ENCODE assay signal across 38 cellular contexts in genomic region chr2:124310671-124311070, GRCh38.
"Had no signal": no experiment of that assay in that cellular context is flagged by ENCODE, and none has a peak within 500 bp of the region (broad histone marks: within the 10 kb centered on the region; RNA-seq: fewer than 3 reads in every experiment).

No MANE protein-coding gene starts in this region.

- H3K36me3 Mint-ChIP-seq: activated naive CD4-positive, alpha-beta T cell treated with anti-CD3 and anti-CD28 coated beads, Interleukin-2, amount 10 ng/mL, durations not matched to agents 7 days and 5 days; activated naive CD4-positive, alpha-beta T cell treated with anti-CD3 and anti-CD28 coated beads, Interleukin-2, amount 50 U/mL, for 24 hours; activated naive CD4-positive, alpha-beta T cell treated with anti-CD3 and anti-CD28 coated beads, Interleukin-2, amount 50 U/mL, for 72 hours; activated naive CD8-positive, alpha-beta T cell; activated naive CD8-positive, alpha-beta T cell treated with anti-CD3 and anti-CD28 coated beads for 36 hours; brain had no signal

- H3K27ac Mint-ChIP-seq: activated naive CD4-positive, alpha-beta T cell treated with anti-CD3 and anti-CD28 coated beads for 36 hours; activated naive CD4-positive, alpha-beta T cell treated with anti-CD3 and anti-CD28 coated beads, Interleukin-2, amount 10 ng/mL, durations not matched to agents 7 days and 5 days; activated naive CD4-positive, alpha-beta T cell treated with anti-CD3 and anti-CD28 coated beads, Interleukin-2, amount 50 U/mL, for 24 hours; activated naive CD4-positive, alpha-beta T cell treated with anti-CD3 and anti-CD28 coated beads, Interleukin-2, amount 50 U/mL, for 72 hours; activated naive CD8-positive, alpha-beta T cell; activated naive CD8-positive, alpha-beta T cell treated with anti-CD3 and anti-CD28 coated beads for 36 hours; activated naive CD8-positive, alpha-beta T cell treated with anti-CD3 and anti-CD28 coated beads, Interleukin-2, amount 10 ng/mL, durations not matched to agents 7 days and 5 days; activated naive CD8-positive, alpha-beta T cell treated with anti-CD3 and anti-CD28 coated beads, Interleukin-2, amount 50 U/mL, for 24 hours; activated T-cell treated with anti-CD3 and anti-CD28 coated beads, Interleukin-2, amount 50 U/mL, for 24 hours; activated T-cell treated with anti-CD3 and anti-CD28 coated beads, Interleukin-2, amount 50 U/mL, for 72 hours; activated T-helper 1 cell treated with anti-CD3 and anti-CD28 coated beads, Interleukin-12 subunit alpha, Interleukin-12 subunit beta, Interleukin-2, Interleukin-4 antibody, amounts not matched to agents 30 ng/mL and 10 ng/mL and 1 ng/mL, durations not matched to agents 14 hours and 24 hours and 36 hours; activated T-helper 17 cell treated with anti-CD3 and anti-CD28 coated beads, Interleukin-2, amount 50 U/mL, for 72 hours; activated T-helper 2 cell treated with anti-CD3 and anti-CD28 coated beads, Interferon-gamma antibody, Interleukin-2, Interleukin-4, amounts not matched to agents 10 μg/mL and 5 μg/mL and 100 μg/mL, durations not matched to agents 14 hours and 24 hours and 36 hours; brain had no signal

- DNase-seq: activated effector memory CD4-positive, alpha-beta T cell treated with anti-CD3 and anti-CD28 coated beads, Interleukin-2, amount 50 U/mL, for 16 hours; activated effector memory CD4-positive, alpha-beta T cell treated with Interleukin-2 at 50 U/mL for 16 hours; activated gamma-delta T cell; activated gamma-delta T cell treated with Interleukin-2 at 50 U/mL for 16 hours; activated naive CD4-positive, alpha-beta T cell; activated naive CD4-positive, alpha-beta T cell treated with anti-CD3 and anti-CD28 coated beads for 36 hours; activated naive CD4-positive, alpha-beta T cell treated with anti-CD3 and anti-CD28 coated beads, Interleukin-2, amount 10 ng/mL, durations not matched to agents 7 days and 5 days; activated naive CD4-positive, alpha-beta T cell treated with anti-CD3 and anti-CD28 coated beads, Interleukin-2, amount 50 U/mL, for 16 hours; activated naive CD4-positive, alpha-beta T cell treated with Interleukin-2 at 50 U/mL for 16 hours; activated naive CD8-positive, alpha-beta T cell treated with anti-CD3 and anti-CD28 coated beads for 36 hours; activated naive CD8-positive, alpha-beta T cell treated with anti-CD3 and anti-CD28 coated beads, Interleukin-2, amount 10 ng/mL, durations not matched to agents 7 days and 5 days; activated naive CD8-positive, alpha-beta T cell treated with anti-CD3 and anti-CD28 coated beads, Interleukin-2, amount 50 U/mL, for 24 hours; activated T-cell treated with anti-CD3 and anti-CD28 coated beads, Interleukin-2, amount 50 U/mL, for 1 hour; activated T-cell treated with anti-CD3 and anti-CD28 coated beads, Interleukin-2, amount 50 U/mL, for 24 hours; activated T-cell treated with anti-CD3 and anti-CD28 coated beads, Interleukin-2, amount 50 U/mL, for 4 hours; activated T-cell treated with anti-CD3 and anti-CD28 coated beads, Interleukin-2, amount 50 U/mL, for 48 hours; activated T-cell treated with anti-CD3 and anti-CD28 coated beads, Interleukin-2, amount 50 U/mL, for 72 hours; adrenal gland; amniotic stem cell; amygdala; anterior cingulate cortex; aorta; body of pancreas; brain microvascular endothelial cell; caudate nucleus; central memory CD4-positive, alpha-beta T cell; cerebellar nuclear complex had no signal

- H3K4me1 Mint-ChIP-seq: activated naive CD4-positive, alpha-beta T cell treated with anti-CD3 and anti-CD28 coated beads, Interleukin-2, amount 10 ng/mL, durations not matched to agents 7 days and 5 days; activated naive CD4-positive, alpha-beta T cell treated with anti-CD3 and anti-CD28 coated beads, Interleukin-2, amount 50 U/mL, for 24 hours; activated naive CD8-positive, alpha-beta T cell treated with anti-CD3 and anti-CD28 coated beads for 36 hours; activated naive CD8-positive, alpha-beta T cell treated with anti-CD3 and anti-CD28 coated beads, Interleukin-2, amount 10 ng/mL, durations not matched to agents 7 days and 5 days; activated naive CD8-positive, alpha-beta T cell treated with anti-CD3 and anti-CD28 coated beads, Interleukin-2, amount 50 U/mL, for 24 hours; activated T-helper 17 cell treated with anti-CD3 and anti-CD28 coated beads, Interleukin-2, amount 50 U/mL, for 72 hours; brain; central memory CD8-positive, alpha-beta T cell had no signal

- H3K9me3 Mint-ChIP-seq: activated T-helper 1 cell treated with anti-CD3 and anti-CD28 coated beads, Interleukin-12 subunit alpha, Interleukin-12 subunit beta, Interleukin-2, Interleukin-4 antibody, amounts not matched to agents 30 ng/mL and 10 ng/mL and 1 ng/mL, durations not matched to agents 14 hours and 24 hours and 36 hours had no signal

- H3K36me3 ChIP-seq: adrenal gland, ascending aorta, brain microvascular endothelial cell, breast epithelium, cardiac muscle cell had no signal

- H3K9me3 ChIP-seq: adrenal gland, ascending aorta, body of pancreas, breast epithelium had no signal

- H3K4me3 Mint-ChIP-seq: activated naive CD4-positive, alpha-beta T cell treated with anti-CD3 and anti-CD28 coated beads for 36 hours; activated naive CD4-positive, alpha-beta T cell treated with anti-CD3 and anti-CD28 coated beads, Interleukin-2, amount 10 ng/mL, durations not matched to agents 7 days and 5 days; activated naive CD4-positive, alpha-beta T cell treated with anti-CD3 and anti-CD28 coated beads, Interleukin-2, amount 50 U/mL, for 24 hours; activated naive CD8-positive, alpha-beta T cell; activated naive CD8-positive, alpha-beta T cell treated with anti-CD3 and anti-CD28 coated beads for 36 hours; activated naive CD8-positive, alpha-beta T cell treated with anti-CD3 and anti-CD28 coated beads, Interleukin-2, amount 10 ng/mL, durations not matched to agents 7 days and 5 days; activated naive CD8-positive, alpha-beta T cell treated with anti-CD3 and anti-CD28 coated beads, Interleukin-2, amount 50 U/mL, for 24 hours; activated T-cell treated with anti-CD3 and anti-CD28 coated beads, Interleukin-2, amount 50 U/mL, for 24 hours; activated T-cell treated with anti-CD3 and anti-CD28 coated beads, Interleukin-2, amount 50 U/mL, for 4 hours; activated T-cell treated with anti-CD3 and anti-CD28 coated beads, Interleukin-2, amount 50 U/mL, for 72 hours; activated T-helper 1 cell treated with anti-CD3 and anti-CD28 coated beads, Interleukin-12 subunit alpha, Interleukin-12 subunit beta, Interleukin-2, Interleukin-4 antibody, amounts not matched to agents 30 ng/mL and 10 ng/mL and 1 ng/mL, durations not matched to agents 14 hours and 24 hours and 36 hours; activated T-helper 17 cell treated with anti-CD3 and anti-CD28 coated beads, Interleukin-2, amount 50 U/mL, for 72 hours; brain; central memory CD8-positive, alpha-beta T cell had no signal

- H3K4me3 ChIP-seq: adrenal gland, ascending aorta, body of pancreas, breast epithelium, cardiac muscle cell had no signal

- ATAC-seq: activated naive CD4-positive, alpha-beta T cell treated with anti-CD3 and anti-CD28 coated beads, Interleukin-2, amount 50 U/mL, for 72 hours; activated naive CD8-positive, alpha-beta T cell treated with anti-CD3 and anti-CD28 coated beads, Interleukin-2, amount 50 U/mL, for 24 hours; activated T-cell treated with anti-CD3 and anti-CD28 coated beads, Interleukin-2, amount 50 U/mL, for 4 hours; activated T-cell treated with anti-CD3 and anti-CD28 coated beads, Interleukin-2, amount 50 U/mL, for 72 hours; activated T-helper 17 cell treated with anti-CD3 and anti-CD28 coated beads, Interleukin-2, amount 50 U/mL, for 72 hours; body of pancreas had no signal

- H3K27me3 ChIP-seq: adrenal gland, ascending aorta, body of pancreas, brain microvascular endothelial cell, breast epithelium, cardiac muscle cell had no signal

- H3K27me3 Mint-ChIP-seq: activated naive CD4-positive, alpha-beta T cell treated with anti-CD3 and anti-CD28 coated beads, Interleukin-2, amount 10 ng/mL, durations not matched to agents 7 days and 5 days; activated naive CD4-positive, alpha-beta T cell treated with anti-CD3 and anti-CD28 coated beads, Interleukin-2, amount 50 U/mL, for 24 hours; activated naive CD8-positive, alpha-beta T cell; activated naive CD8-positive, alpha-beta T cell treated with anti-CD3 and anti-CD28 coated beads for 36 hours; activated naive CD8-positive, alpha-beta T cell treated with anti-CD3 and anti-CD28 coated beads, Interleukin-2, amount 10 ng/mL, durations not matched to agents 7 days and 5 days; activated naive CD8-positive, alpha-beta T cell treated with anti-CD3 and anti-CD28 coated beads, Interleukin-2, amount 50 U/mL, for 24 hours; activated T-cell treated with anti-CD3 and anti-CD28 coated beads, Interleukin-2, amount 50 U/mL, for 24 hours; activated T-helper 17 cell treated with anti-CD3 and anti-CD28 coated beads, Interleukin-2, amount 50 U/mL, for 72 hours; brain; central memory CD8-positive, alpha-beta T cell had no signal

- H3K27ac ChIP-seq: adrenal gland, ascending aorta, body of pancreas, brain microvascular endothelial cell, breast epithelium, cardiac muscle cell had no signal

- H3K4me1 ChIP-seq: adrenal gland, ascending aorta, body of pancreas, breast epithelium had no signal
